1 cellular context compared by ENCODE assay signal in the genomic region with DNA sequence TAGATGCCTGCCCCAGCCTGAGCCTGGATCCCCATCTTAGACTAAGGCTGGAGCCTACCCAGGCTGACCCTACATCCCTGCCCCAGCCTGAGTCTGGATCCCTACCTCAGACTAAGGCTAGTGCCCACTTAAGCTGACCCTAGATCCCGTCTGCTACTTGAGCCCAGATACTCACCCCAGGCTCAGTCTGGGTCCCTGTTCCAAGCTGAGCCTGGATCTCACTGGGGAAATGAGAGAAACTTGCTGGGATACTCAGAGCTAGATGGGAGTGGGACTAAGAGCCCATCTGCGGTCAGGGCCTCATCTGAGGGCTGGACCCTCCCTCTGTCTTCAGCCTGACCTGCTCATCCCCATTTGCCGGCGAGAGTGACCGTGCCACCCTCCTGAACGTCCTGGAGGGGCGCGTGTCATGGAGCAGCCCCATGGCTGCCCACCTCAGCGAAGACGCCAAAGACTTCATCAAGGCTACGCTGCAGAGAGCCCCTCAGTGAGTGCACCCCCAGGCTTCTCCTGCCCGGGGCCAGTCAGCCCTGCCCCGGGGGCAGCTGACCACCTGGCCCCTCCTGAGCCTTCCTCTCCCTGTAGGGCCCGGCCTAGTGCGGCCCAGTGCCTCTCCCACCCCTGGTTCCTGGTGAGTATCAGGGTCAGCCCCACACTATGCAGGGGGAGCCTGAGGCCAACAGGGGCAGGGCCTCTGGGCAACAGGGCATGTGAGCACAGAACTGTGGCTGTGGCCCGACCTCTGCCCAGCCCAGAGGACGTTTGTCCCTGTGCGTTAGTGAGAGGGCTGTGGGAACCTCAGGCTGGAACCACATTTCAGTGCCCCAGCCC.
TF ChIP-seq lines count a peak whose summit lies in the region.

No MANE protein-coding gene starts in this region.

TF ChIP-seq in H1, 55 proteins besides CTCF, POLR2A, EP300 and RAD21:
- TF ChIP-seq NANOG (IDR thresholded peaks at IDR 0.05; ENCODE audit: insufficient read depth, low read depth, low read length, poor library complexity, severe bottlenecking) (no peak), SUZ12 (IDR thresholded peaks at IDR 0.05; ENCODE audit: low read length) (no peak), BACH1 (IDR thresholded peaks at IDR 0.05; ENCODE audit: low read length) (no peak), MAX (IDR thresholded peaks at IDR 0.05) (no peak), SIX5 (IDR thresholded peaks at IDR 0.05; ENCODE audit: low read depth, low read length) (no peak), SP1 (IDR thresholded peaks at IDR 0.05; ENCODE audit: low read depth, low read length) (no peak), SAP30 (IDR thresholded peaks at IDR 0.05; ENCODE audit: insufficient read depth, insufficient replicate concordance, low read length) (no peak)
- TF ChIP-seq, protein P1, sequence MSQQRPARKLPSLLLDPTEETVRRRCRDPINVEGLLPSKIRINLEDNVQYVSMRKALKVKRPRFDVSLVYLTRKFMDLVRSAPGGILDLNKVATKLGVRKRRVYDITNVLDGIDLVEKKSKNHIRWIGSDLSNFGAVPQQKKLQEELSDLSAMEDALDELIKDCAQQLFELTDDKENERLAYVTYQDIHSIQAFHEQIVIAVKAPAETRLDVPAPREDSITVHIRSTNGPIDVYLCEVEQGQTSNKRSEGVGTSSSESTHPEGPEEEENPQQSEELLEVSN (IDR thresholded peaks at IDR 0.05) = no peak
